ENCODE assay signal across 21 cellular contexts in genomic region chr2:20374919-20375318, GRCh38.
"Had no signal": no experiment of that assay in that cellular context is flagged by ENCODE, and none has a peak within 500 bp of the region (broad histone marks: within the 10 kb centered on the region; RNA-seq: fewer than 3 reads in every experiment).

No MANE protein-coding gene starts in this region.

- H3K36me3 ChIP-seq: adrenal gland, breast epithelium had no signal

- H3K27me3 ChIP-seq: adrenal gland, breast epithelium had no signal

- H3K9me3 ChIP-seq: adrenal gland, breast epithelium had no signal

- H3K9me3 Mint-ChIP-seq: activated CD8-positive, alpha-beta T cell treated with anti-CD3 and anti-CD28 coated beads for 36 hours; activated T-cell treated with anti-CD3 and anti-CD28 coated beads, Interleukin-2, amount 50 U/mL, for 72 hours had no signal

- H3K36me3 Mint-ChIP-seq: activated naive CD8-positive, alpha-beta T cell treated with anti-CD3 and anti-CD28 coated beads, Interleukin-2, amount 10 ng/mL, durations not matched to agents 7 days and 5 days had no signal

- DNase-seq: activated CD4-positive, alpha-beta T cell treated with anti-CD3 and anti-CD28 coated beads for 4 hours; activated CD8-positive, alpha-beta memory T cell treated with anti-CD3 and anti-CD28 coated beads, Interleukin-2, amount 50 U/mL, for 4 hours; activated CD8-positive, alpha-beta T cell treated with anti-CD3 and anti-CD28 coated beads for 36 hours; activated naive CD4-positive, alpha-beta T cell treated with anti-CD3 and anti-CD28 coated beads, Interleukin-2, amount 50 U/mL, for 16 hours; activated naive CD8-positive, alpha-beta T cell treated with anti-CD3 and anti-CD28 coated beads, Interleukin-2, amount 10 ng/mL, durations not matched to agents 7 days and 5 days; activated T-cell treated with anti-CD3 and anti-CD28 coated beads, Interleukin-2, amount 50 U/mL, for 72 hours; adrenal gland; anterior cingulate cortex; caudate nucleus; NCI-H1048; NCI-H1694; NCI-H2029; NCI-H2107; NCI-H510A treated with DMSO at 0.1 percent for 48 hours; NCI-H69; NK-92 treated with Interleukin-12 subunit alpha and Interleukin-12 subunit beta, amount 100 ng/mL, for 24 hours; OCI-M1; RPMI8226; T-helper 1 cell had no signal

- H3K4me3 Mint-ChIP-seq: activated CD8-positive, alpha-beta T cell treated with anti-CD3 and anti-CD28 coated beads for 36 hours; activated naive CD8-positive, alpha-beta T cell treated with anti-CD3 and anti-CD28 coated beads, Interleukin-2, amount 10 ng/mL, durations not matched to agents 7 days and 5 days; activated T-cell treated with anti-CD3 and anti-CD28 coated beads, Interleukin-2, amount 50 U/mL, for 72 hours had no signal

- H3K27ac Mint-ChIP-seq: activated CD8-positive, alpha-beta T cell treated with anti-CD3 and anti-CD28 coated beads for 36 hours; activated naive CD8-positive, alpha-beta T cell treated with anti-CD3 and anti-CD28 coated beads, Interleukin-2, amount 10 ng/mL, durations not matched to agents 7 days and 5 days; activated T-cell treated with anti-CD3 and anti-CD28 coated beads, Interleukin-2, amount 50 U/mL, for 72 hours had no signal

- H3K4me3 ChIP-seq: adrenal gland, breast epithelium, SK-N-MC had no signal

- H3K27ac ChIP-seq: adrenal gland, breast epithelium, SK-N-MC had no signal
